Comparison of ENCODE assay signal across 27 cellular contexts in genomic region chr18:71815305-71815704, GRCh38.
DNase-seq lines count a peak whose midpoint lies in the region; ATAC-seq, FAIRE-seq and TF ChIP-seq lines count a peak whose summit lies in the region.
"Had no signal": no experiment of that assay in that cellular context is flagged by ENCODE, and none has a peak within 500 bp of the region (broad histone marks: within the 10 kb centered on the region; RNA-seq: fewer than 3 reads in every experiment).

No MANE protein-coding gene starts in this region.

- in situ Hi-C loops in HepG2 (cut with HindIII; ENCODE audit: extremely low pct_ligation_motif_present, low pct_unique_long_range_greater_than_20kb) (no loop called here), IMR-90 (cut with MboI; ENCODE audit: low sequenced_read_pairs) (no loop called here), K562 (cut with MboI) (no loop called here)

- no peak overlapping the region for H2BK5ac ChIP-seq in IMR-90 (ENCODE audit: low read depth, low read length, poor library complexity, severe bottlenecking)

- H3K27ac ChIP-seq in HepG2 (ENCODE audit: extremely low read length, insufficient read depth, low read length) (no peak overlapping the region), right lobe of liver (no peak overlapping the region), IMR-90 (ENCODE audit: insufficient read depth, low read length) (no peak overlapping the region), K562 (ENCODE audit: extremely low read depth, low read depth, low read length) (no peak overlapping the region)
- H3K27ac ChIP-seq: 22Rv1; BLaER1 treated with 17β-estradiol and CSF1 and Interleukin-3, amounts not matched to agents 10 nM and 100 nM; C4-2B had no signal

- dilution Hi-C loops in IMR-90 (cut with HindIII; ENCODE audit: low sequenced_read_pairs, unreplicated experiment): no loop called here

- H3K56ac ChIP-seq in IMR-90 (ENCODE audit: extremely low read depth, insufficient read depth, low read length): no peak overlapping the region

- no peak overlapping the region for H2BK120ac ChIP-seq in IMR-90 (ENCODE audit: low read depth, low read length)

- 2% methylated on average over 2 of the region's 2 CpGs for WGBS in HepG2 (ENCODE audit: low lambda C conversion rate)
- 39% methylated on average over 2 of the region's 2 CpGs for WGBS in right lobe of liver (ENCODE audit: insufficient coverage, low coverage, low lambda C conversion rate, missing lambda C conversion rate)
- WGBS in IMR-90 (ENCODE audit: extremely low coverage in 2 of 2, insufficient read length in 1 of 2), 2 experiments: no CpG with 5 or more reads among the region's 2 CpGs
- WGBS in K562 (ENCODE audit: insufficient coverage, low coverage, missing lambda C conversion rate): 0% methylated on average over 2 of the region's 2 CpGs

- no peaks in the 10 kb centered on the region for H3K27me3 ChIP-seq in HepG2 (ENCODE audit: control insufficient read depth in 1 of 2, insufficient read depth in 2 of 2, low read length in 2 of 2)
- no peaks in the 10 kb centered on the region for H3K27me3 ChIP-seq in right lobe of liver
- H3K27me3 ChIP-seq in IMR-90 (ENCODE audit: control insufficient read depth, insufficient read depth, low read length): no peaks in the 10 kb centered on the region
- H3K27me3 ChIP-seq in K562 (ENCODE audit: control insufficient read depth in 2 of 2, insufficient read depth in 2 of 2, low read length in 2 of 2): no peaks in the 10 kb centered on the region
- H3K27me3 ChIP-seq: BLaER1 treated with 17β-estradiol and CSF1 and Interleukin-3, amounts not matched to agents 10 nM and 100 nM had no signal

- POLR2A ChIA-PET in HepG2 (lab: Yijun Ruan, JAX): no interaction called here
- POLR2A ChIA-PET in IMR-90 (lab: Charles Lee; ENCODE audit: unreplicated experiment): no interaction called here
- POLR2A ChIA-PET in K562 (lab: Yijun Ruan, JAX): no interaction called here

- H2AK9ac ChIP-seq in IMR-90 (replicated peaks; ENCODE audit: low read depth, low read length, poor library complexity): no peak overlapping the region

- no peak overlapping the region for H4K91ac ChIP-seq in IMR-90 (ENCODE audit: insufficient read depth, low read depth, low read length)

- no peaks in the 10 kb centered on the region for H3K79me1 ChIP-seq in IMR-90 (ENCODE audit: low read depth in 1 of 2, low read length in 2 of 2)

- H3K23ac ChIP-seq in IMR-90 (ENCODE audit: low read depth, low read length): no peak overlapping the region

- H2BK15ac ChIP-seq in IMR-90 (ENCODE audit: low read depth, low read length): no peak overlapping the region

- H3K9ac ChIP-seq in HepG2 (ENCODE audit: insufficient read depth, low read depth, low read length) (no peak overlapping the region), IMR-90 (ENCODE audit: low read depth, low read length) (no peak overlapping the region), K562 (ENCODE audit: insufficient read depth in 1 of 2, low read depth in 2 of 2, low read length in 2 of 2) (no peak overlapping the region)
- H3K9ac ChIP-seq: BLaER1 treated with 17β-estradiol and CSF1 and Interleukin-3, amounts not matched to agents 10 nM and 100 nM had no signal

- H3K9me1 ChIP-seq in IMR-90 (ENCODE audit: insufficient read depth, low read length): no peaks in the 10 kb centered on the region
- no peaks in the 10 kb centered on the region for H3K9me1 ChIP-seq in K562 (ENCODE audit: control insufficient read depth, insufficient read depth, low read length)

- BruUV-seq in HepG2 (replicated peaks; lab: Mats Ljungman, UMichigan) (no TSS peak), IMR-90 (replicated peaks; lab: Mats Ljungman, UMichigan) (no TSS peak), K562 (replicated peaks; lab: Mats Ljungman, UMichigan) (no TSS peak)

- no peak overlapping the region for H3K4ac ChIP-seq in IMR-90 (ENCODE audit: low read depth, low read length)

- no peak for TF ChIP-seq EP300 in HepG2 (IDR thresholded peaks at IDR 0.05; ENCODE audit: low read depth in 2 of 2, low read length in 2 of 2)
- TF ChIP-seq EP300 in HepG2 (CRISPR knock-in tag; IDR thresholded peaks at IDR 0.05; ENCODE audit: borderline replicate concordance): no peak
- TF ChIP-seq EP300 in K562 (IDR thresholded peaks at IDR 0.05; ENCODE audit: low read length): no peak

- H3K79me2 ChIP-seq in HepG2 (ENCODE audit: insufficient read depth, low read length) (no peaks in the 10 kb centered on the region), K562 (ENCODE audit: control insufficient read depth, insufficient read depth, low read length) (no peaks in the 10 kb centered on the region)

- no peak for DNase-seq in HepG2 (ENCODE audit: low spot score)
- no peak for DNase-seq in right lobe of liver
- no peak for DNase-seq in IMR-90
- no peak for DNase-seq in K562 (ENCODE audit: extremely low read depth in 1 of 4, low spot score in 3 of 4)
- DNase-seq in 8988T: no peak
- DNase-seq in NCI-H526 (lab: John Stamatoyannopoulos, UW): no peak
- no peak for DNase-seq in activated CD4-positive, alpha-beta T cell treated with anti-CD3 and anti-CD28 coated beads, Interleukin-2, amount 50 U/mL, for 48 hours
- DNase-seq: AML-193; Caco-2; Calu3; CD4-positive, alpha-beta T cell; CD8-positive, alpha-beta T cell; DMS 273 treated with DMSO at 0.1 percent for 48 hours; DMS153; DMS53; DMS79; DND-41; EL; GDM1 had no signal

- CTCF ChIA-PET in HepG2 (lab: Yijun Ruan, JAX; ENCODE audit: low intra/inter-chr PET ratio, low total read pairs) (no interaction called here), IMR-90 (lab: Yijun Ruan, JAX) (no interaction called here), K562 (lab: Yijun Ruan, JAX; ENCODE audit: low intra/inter-chr PET ratio) (no interaction called here)

- peaks cover 6% of the 10 kb centered on the region; the same call in 1 of the 2 replicates for H3K9me3 ChIP-seq in HepG2 (ENCODE audit: low read length)
- H3K9me3 ChIP-seq in right lobe of liver: no peaks in the 10 kb centered on the region
- peaks cover 5% of the 10 kb centered on the region; the same call in 1 of the 2 replicates for H3K9me3 ChIP-seq in IMR-90 (ENCODE audit: control insufficient read depth, insufficient read depth, low read length)
- H3K9me3 ChIP-seq in K562 (replicated peaks; ENCODE audit: control insufficient read depth, insufficient read depth, low read depth, low read length): no peaks in the 10 kb centered on the region; the same call in 1 of the 2 replicates
- H3K9me3 ChIP-seq: BLaER1 treated with 17β-estradiol and CSF1 and Interleukin-3, amounts not matched to agents 10 nM and 100 nM; Caco-2 had no signal

- H3K36me3 ChIP-seq in HepG2 (replicated peaks in 1 of 2; ENCODE audit: control insufficient read depth in 1 of 2, insufficient read depth in 2 of 2, low read length in 2 of 2): no peaks in the 10 kb centered on the region
- no peaks in the 10 kb centered on the region for H3K36me3 ChIP-seq in right lobe of liver
- no peaks in the 10 kb centered on the region for H3K36me3 ChIP-seq in IMR-90 (ENCODE audit: control insufficient read depth, insufficient read depth, low read length)
- no peaks in the 10 kb centered on the region for H3K36me3 ChIP-seq in K562 (ENCODE audit: control insufficient read depth, insufficient read depth, low read length)
- H3K36me3 ChIP-seq: BLaER1 treated with 17β-estradiol and CSF1 and Interleukin-3, amounts not matched to agents 10 nM and 100 nM had no signal

- no peak overlapping the region for H2AK5ac ChIP-seq in IMR-90 (ENCODE audit: low read depth, low read length)

- ATAC-seq in HepG2 (no peak), right lobe of liver (no peak), IMR-90 (ENCODE audit: low read depth) (no peak), K562 (no peak)
- ATAC-seq: CD8-positive, alpha-beta T cell; GM12878 had no signal

- intact Hi-C loops in HepG2 (cut with micrococcal nuclease; ENCODE audit: unreplicated experiment) (no loop called here), right lobe of liver (cut with DNase I) (no loop called here), IMR-90 (cut with micrococcal nuclease) (no loop called here), K562 (cut with micrococcal nuclease) (no loop called here)

- TF ChIP-seq CTCF in HepG2 (CRISPR knock-in tag; IDR thresholded peaks at IDR 0.05): no peak
- no peak for TF ChIP-seq CTCF in right lobe of liver (IDR thresholded peaks at IDR 0.05)
- TF ChIP-seq CTCF in IMR-90 (conservative IDR thresholded peaks at IDR 0.05; ENCODE audit: low read depth, low read length): no peak
- TF ChIP-seq CTCF in K562 (IDR thresholded peaks at IDR 0.05 in 2 of 3, conservative IDR thresholded peaks at IDR 0.05 in 1 of 3; ENCODE audit: insufficient read depth in 2 of 3, low read depth in 1 of 3, low read length in 3 of 3): no peak

- FAIRE-seq in HepG2 (lab: Jason Lieb, UNC) (no peak), K562 (lab: Jason Lieb, UNC) (no peak)
- FAIRE-seq: A204.1, GM12878, GM12892, GM18507, GM19239 had no signal

- TF ChIP-seq POLR2A in HepG2 (IDR thresholded peaks at IDR 0.05; ENCODE audit: insufficient read depth in 1 of 2, low read depth in 2 of 2, low read length in 2 of 2): no peak
- no peak for TF ChIP-seq POLR2A in right lobe of liver (IDR thresholded peaks at IDR 0.05)
- TF ChIP-seq POLR2A in IMR-90 (IDR thresholded peaks at IDR 0.05; ENCODE audit: low read depth, low read length): no peak
- TF ChIP-seq POLR2A in K562 (conservative IDR thresholded peaks at IDR 0.05): no peak

- no peak overlapping the region for H2BK20ac ChIP-seq in IMR-90 (ENCODE audit: low read depth, low read length)

- H3K4me1 ChIP-seq in HepG2 (ENCODE audit: insufficient read depth, low read length) (no peaks in the 10 kb centered on the region), right lobe of liver (no peaks in the 10 kb centered on the region), IMR-90 (ENCODE audit: control insufficient read depth, insufficient read depth, low read length) (no peaks in the 10 kb centered on the region), K562 (replicated peaks in 1 of 2; ENCODE audit: control insufficient read depth in 2 of 2, insufficient read depth in 2 of 2, low read length in 2 of 2) (no peaks in the 10 kb centered on the region)
- H3K4me1 ChIP-seq: BLaER1 treated with 17β-estradiol and CSF1 and Interleukin-3, amounts not matched to agents 10 nM and 100 nM; Caco-2 had no signal

- H3K4me3 ChIP-seq in HepG2 (replicated peaks in 1 of 3; ENCODE audit: insufficient read depth in 1 of 3, low read depth in 2 of 3, low read length in 3 of 3) (no peak overlapping the region), right lobe of liver (no peak overlapping the region), IMR-90 (ENCODE audit: insufficient read depth, low read depth, low read length) (no peak overlapping the region), K562 (no peak overlapping the region)
- H3K4me3 ChIP-seq: BLaER1 treated with 17β-estradiol and CSF1 and Interleukin-3, amounts not matched to agents 10 nM and 100 nM; GM12878 had no signal

- no peak overlapping the region for H3K4me2 ChIP-seq in HepG2 (ENCODE audit: low read depth, low read length)
- H3K4me2 ChIP-seq in IMR-90 (ENCODE audit: low read depth, low read length): no peak overlapping the region
- no peak overlapping the region for H3K4me2 ChIP-seq in K562 (ENCODE audit: insufficient read depth, low read length)
- H3K4me2 ChIP-seq: BLaER1 treated with 17β-estradiol and CSF1 and Interleukin-3, amounts not matched to agents 10 nM and 100 nM had no signal

- no peak overlapping the region for H2AFZ ChIP-seq in HepG2 (ENCODE audit: low read length)
- no peak overlapping the region for H2AFZ ChIP-seq in IMR-90 (replicated peaks; ENCODE audit: low read length, poor library complexity)
- H2AFZ ChIP-seq in K562 (ENCODE audit: low read depth, low read length): no peak overlapping the region

- no peak overlapping the region for H3K14ac ChIP-seq in IMR-90 (replicated peaks; ENCODE audit: low read depth, low read length)

- H4K8ac ChIP-seq in IMR-90 (ENCODE audit: low read depth in 2 of 2, low read length in 2 of 2): no peak overlapping the region

- H3K18ac ChIP-seq in IMR-90 (ENCODE audit: low read depth, low read length): no peak overlapping the region

- H4K20me1 ChIP-seq in HepG2 (ENCODE audit: insufficient read depth, low read length) (no peaks in the 10 kb centered on the region), IMR-90 (ENCODE audit: insufficient read depth, low read length) (no peaks in the 10 kb centered on the region), K562 (replicated peaks; ENCODE audit: control insufficient read depth, insufficient read depth, low read length) (no peaks in the 10 kb centered on the region)
- H4K20me1 ChIP-seq: BLaER1 treated with 17β-estradiol and CSF1 and Interleukin-3, amounts not matched to agents 10 nM and 100 nM had no signal

- TF ChIP-seq RAD21 in HepG2 (CRISPR knock-in tag; IDR thresholded peaks at IDR 0.05) (no peak), IMR-90 (IDR thresholded peaks at IDR 0.05; ENCODE audit: low read length) (no peak), K562 (CRISPR knock-in tag; conservative IDR thresholded peaks at IDR 0.05 in 1 of 2, IDR thresholded peaks at IDR 0.05 in 1 of 2) (no peak)

- no peak overlapping the region for H4K5ac ChIP-seq in IMR-90 (ENCODE audit: low read depth, low read length)

Comparison
In these comparisons a context has a peak if more than half of its experiments do, and no peak if none do; other contexts are left out.
1. Of the 241 proteins assayed by ChIP-seq in both HepG2 and K562: peak only in HepG2: none; only in K562: MAFG; in both: MAFF and MAFK; in neither: 238.